10 cellular contexts compared by ENCODE assay signal in the genomic region with DNA sequence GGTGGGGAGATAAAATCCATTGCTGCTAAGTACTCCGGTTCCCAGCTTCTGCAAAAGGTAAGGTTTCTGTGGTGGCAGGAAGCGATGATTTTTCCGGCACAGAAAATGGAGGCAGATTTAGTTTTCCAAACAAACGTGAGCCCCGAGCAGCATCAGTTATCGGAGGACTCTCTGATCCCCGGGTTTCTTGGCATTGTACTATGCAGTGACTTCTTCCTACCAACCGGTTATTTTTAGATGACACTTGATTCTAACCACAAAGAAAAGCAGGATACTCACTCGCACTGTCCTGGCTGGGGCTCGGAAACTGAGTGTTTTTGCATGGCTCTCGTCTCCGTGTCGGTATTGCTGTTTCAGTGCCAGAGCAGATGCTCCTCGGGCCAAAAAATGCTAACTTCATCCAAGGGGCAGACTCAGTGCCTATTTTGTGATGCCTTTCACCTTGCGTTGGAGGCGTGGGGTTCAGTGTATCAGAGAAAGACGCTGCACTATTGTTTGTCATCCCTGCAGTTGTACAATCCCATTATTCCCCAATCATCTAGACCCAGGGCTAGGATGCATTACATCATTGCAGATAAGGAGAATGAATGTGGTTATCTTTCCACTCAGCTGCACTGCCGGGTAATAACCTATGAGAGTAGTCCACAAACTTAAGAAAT. TPM values are rescaled to one million over a fixed set of nuclear protein-coding genes. Genes with fewer than 3 reads are reported as not detected.
DNase-seq lines count a peak whose midpoint lies in the region; ATAC-seq and TF ChIP-seq lines count a peak whose summit lies in the region.
"Had no signal": no experiment of that assay in that cellular context is flagged by ENCODE, and none has a peak within 500 bp of the region (broad histone marks: within the 10 kb centered on the region; RNA-seq: fewer than 3 reads in every experiment).

No MANE protein-coding gene starts in this region.

- no peaks in the 10 kb centered on the region for H3K36me3 ChIP-seq in heart right ventricle
- no peaks in the 10 kb centered on the region for H3K36me3 ChIP-seq in prostate gland
- H3K36me3 ChIP-seq: right lobe of liver had no signal

- intact Hi-C loops in heart right ventricle (cut with DNase I) = loop anchor here in 4 of 10 donors (2.0 to 10.0 kb wide), 3 partner anchors 169 to 235 kb away; no protein-coding TSS in a partner anchor
- intact Hi-C loops in prostate gland (cut with DNase I) = loop anchor here (5.0 to 10.0 kb wide), 4 partner anchors 36 to 1361 kb away; a partner anchor contains a TSS

- peak in 6 of 8 donors; percentile 28 to 69 (median 55) for ATAC-seq in heart right ventricle
- ATAC-seq in GM21737 (IDR thresholded peaks at IDR 0.05; ENCODE audit: unreplicated experiment) = no peak

- H3K27me3 ChIP-seq in heart right ventricle = peaks cover 0 to 69% (median 32%) of the 10 kb centered on the region in 7 donors
- peaks cover 13% of the 10 kb centered on the region for H3K27me3 ChIP-seq in prostate gland (replicated peaks; ENCODE audit: insufficient read depth)

- in situ Hi-C loops in G401 (cut with HindIII; ENCODE audit: low sequenced_read_pairs) = no loop called here

- DNase-seq in G401 (ENCODE audit: low spot score) = peak; percentile 56
- DNase-seq in NCI-H748 treated with DMSO at 0.1 percent for 48 hours (lab: John Stamatoyannopoulos, UW) = peak; percentile 33
- DNase-seq in heart right ventricle = no peak
- no peak for DNase-seq in prostate gland (ENCODE audit: low spot score)
- DNase-seq in stimulated activated CD4-positive, alpha-beta T cell treated with anti-CD3 and anti-CD28 coated beads, Interleukin-12 subunit alpha, Interleukin-12 subunit beta, amount 100 ng/mL, for 4 hours = no peak
- DNase-seq in activated CD4-positive, CD25-positive, alpha-beta regulatory T cell (lab: John Stamatoyannopoulos, UW) = no peak
- DNase-seq in NCI-H1436 treated with DMSO at 0.1 percent for 48 hours (lab: John Stamatoyannopoulos, UW) = no peak
- DNase-seq: GF-D8, right lobe of liver had no signal

- no peaks in the 10 kb centered on the region for H3K9me3 ChIP-seq in heart right ventricle
- no peaks in the 10 kb centered on the region for H3K9me3 ChIP-seq in prostate gland
- H3K9me3 ChIP-seq: right lobe of liver had no signal

- no peak for TF ChIP-seq POLR2A in prostate gland (IDR thresholded peaks at IDR 0.05)

- H3K4me1 ChIP-seq in heart right ventricle (peaks cover 2 to 15% (median 11%) of the 10 kb centered on the region in 9 donors), prostate gland (replicated peaks) (peaks cover 7% of the 10 kb centered on the region)

- H3K27ac ChIP-seq in heart right ventricle = peak overlapping the region in 9 of 10 donors; percentile 27 to 76 (median 56)
- peak overlapping the region in 1 of 2 donors; percentile 25 for H3K27ac ChIP-seq in prostate gland
- H3K27ac ChIP-seq: right lobe of liver had no signal

- 1 to 2% methylated on average over 18 of the region's 18 CpGs for WGBS in heart right ventricle, 2 donors
- WGBS in prostate gland = 8% methylated on average over 18 of the region's 18 CpGs

- peak overlapping the region in 9 of 10 donors; percentile 50 to 70 (median 58) for H3K4me3 ChIP-seq in heart right ventricle
- H3K4me3 ChIP-seq in prostate gland = peak overlapping the region; percentile 37 to 45
- H3K4me3 ChIP-seq: right lobe of liver had no signal

- TF ChIP-seq CTCF in heart right ventricle (IDR thresholded peaks at IDR 0.05) (no peak), prostate gland (IDR thresholded peaks at IDR 0.05) (no peak)

RNA-seq across cellular contexts. Expression of a gene that starts 1.3 kb away (rescaled TPM):
- total RNA-seq in G401 (2014; rRNA removed; shearing (Covaris generic)) = not detected in 2 replicates
- total RNA-seq in heart right ventricle = 10 to 100 TPM; 12.5 to 43.5 (median 20.4) TPM
- polyA plus RNA-seq in heart right ventricle = 10 to 100 TPM in 1 of 2 donors, under 1 TPM in 1; 0.51 to 11.7 TPM
- 1 to 10 TPM; 1.1 to 5.9 TPM for total RNA-seq in prostate gland

Comparison
In these comparisons a context has a peak if more than half of its experiments do, and no peak if none do; other contexts are left out.
1. DNase-seq: peak in G401 (single experiment) and NCI-H748 treated with DMSO at 0.1 percent for 48 hours (single experiment); none in heart right ventricle (0 of 2), prostate gland (single experiment), stimulated activated CD4-positive, alpha-beta T cell treated with anti-CD3 and anti-CD28 coated beads, Interleukin-12 subunit alpha, Interleukin-12 subunit beta, amount 100 ng/mL, for 4 hours (single experiment), activated CD4-positive, CD25-positive, alpha-beta regulatory T cell (0 of 4) and NCI-H1436 treated with DMSO at 0.1 percent for 48 hours (single experiment).